In the genomic region with DNA sequence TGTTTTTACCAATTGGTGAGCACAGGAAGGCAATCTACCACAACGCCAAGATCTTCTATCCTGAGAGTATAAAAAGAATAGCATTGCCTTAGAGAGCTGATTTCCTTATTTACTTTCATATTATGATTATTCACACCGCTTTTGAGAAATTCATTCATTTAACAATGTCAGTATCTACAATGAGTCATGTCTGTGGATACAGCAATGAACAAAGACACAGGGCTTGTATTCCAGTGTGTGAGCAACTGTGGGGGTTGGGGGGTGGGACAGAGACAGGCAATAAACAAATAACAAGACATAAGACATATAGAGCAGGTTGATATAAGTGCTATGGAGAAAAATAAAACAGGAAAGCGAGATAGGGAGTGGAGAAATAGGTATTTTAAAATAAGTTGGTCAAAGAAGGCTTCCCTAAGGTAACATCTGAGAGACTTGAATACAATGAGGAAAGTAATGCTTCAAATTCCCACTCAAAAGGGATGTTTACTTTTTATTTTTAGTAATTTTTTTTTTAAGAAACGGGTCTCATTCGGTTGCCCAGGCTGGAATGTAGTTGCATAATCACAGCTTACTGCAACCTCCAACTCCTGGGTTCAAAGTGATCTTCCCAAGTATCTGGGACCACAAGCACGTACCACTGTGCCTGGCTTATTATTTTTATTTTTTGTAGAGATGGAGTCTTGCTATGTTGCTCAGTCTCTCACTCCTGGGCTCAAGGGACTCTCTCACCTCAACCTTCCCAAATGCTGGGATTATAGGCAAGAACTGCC, we compare ENCODE assay signal across 20 cellular contexts. TPM values are rescaled to one million over a fixed set of nuclear protein-coding genes. Genes with fewer than 3 reads are reported as not detected.
DNase-seq lines count a peak whose midpoint lies in the region; ATAC-seq and TF ChIP-seq lines count a peak whose summit lies in the region.
"Had no signal": no experiment of that assay in that cellular context is flagged by ENCODE, and none has a peak within 500 bp of the region (broad histone marks: within the 10 kb centered on the region; RNA-seq: fewer than 3 reads in every experiment).

No MANE protein-coding gene starts in this region.

- no TSS peak for BruUV-seq in Caco-2 (replicated peaks; lab: Mats Ljungman, UMichigan)

- peaks cover 23% of the 10 kb centered on the region for H3K36me3 Mint-ChIP-seq in memory B cell
- H3K36me3 Mint-ChIP-seq in Caco-2 (ENCODE audit: insufficient read depth, unreplicated experiment): peaks cover 20% of the 10 kb centered on the region

- intact Hi-C loops in Caco-2 (cut with micrococcal nuclease; ENCODE audit: unreplicated experiment): no loop called here

- H3K27me3 ChIP-seq in RWPE2 (ENCODE audit: insufficient read depth, poor library complexity, severe bottlenecking): no peaks in the 10 kb centered on the region
- no peaks in the 10 kb centered on the region for H3K27me3 ChIP-seq in Caco-2 (replicated peaks; ENCODE audit: control insufficient read depth, insufficient read depth, low read length)
- H3K27me3 ChIP-seq: pancreas, vagina had no signal

- ATAC-seq in RWPE2 (ENCODE audit: low read depth): peak; percentile 91
- ATAC-seq in memory B cell (ENCODE audit: low read depth): no peak
- no peak for ATAC-seq in GM21390 (IDR thresholded peaks at IDR 0.05; ENCODE audit: unreplicated experiment)
- no peak for ATAC-seq in HG03095 (IDR thresholded peaks at IDR 0.05; ENCODE audit: unreplicated experiment)
- no peak for ATAC-seq in HG03469 (IDR thresholded peaks at IDR 0.05; ENCODE audit: unreplicated experiment)
- ATAC-seq: activated CD4-positive, CD25-positive, alpha-beta regulatory T cell treated with anti-CD3 and anti-CD28 coated beads, Interleukin-2, amount 50 U/mL, for 24 hours; pancreas had no signal

- H3K27ac Mint-ChIP-seq in memory B cell (peak overlapping the region; percentile 47), Caco-2 (ENCODE audit: unreplicated experiment) (no peak overlapping the region)

- H3K4me1 Mint-ChIP-seq in memory B cell (no peaks in the 10 kb centered on the region), Caco-2 (ENCODE audit: low read depth, unreplicated experiment) (no peaks in the 10 kb centered on the region)

- H3K27me3 Mint-ChIP-seq in memory B cell (no peaks in the 10 kb centered on the region), Caco-2 (ENCODE audit: insufficient read depth, unreplicated experiment) (no peaks in the 10 kb centered on the region)

- TF ChIP-seq CTCF in RWPE2 (IDR thresholded peaks at IDR 0.05; ENCODE audit: poor library complexity, severe bottlenecking) (no peak), Caco-2 (IDR thresholded peaks at IDR 0.05; ENCODE audit: insufficient read depth in 1 of 2, low read depth in 1 of 2, low read length in 1 of 2, severe bottlenecking in 1 of 2, unreplicated experiment in 1 of 2) (no peak)

- H3K9me3 Mint-ChIP-seq in memory B cell (no peaks in the 10 kb centered on the region), Caco-2 (ENCODE audit: unreplicated experiment) (no peaks in the 10 kb centered on the region)

- H3K9me3 ChIP-seq in RWPE2 (ENCODE audit: severe bottlenecking) (no peaks in the 10 kb centered on the region), Caco-2 (no peaks in the 10 kb centered on the region)
- H3K9me3 ChIP-seq: pancreas, vagina had no signal

- H3K4me3 ChIP-seq in RWPE2 (ENCODE audit: severe bottlenecking): no peak overlapping the region
- H3K4me3 ChIP-seq in Caco-2 (ENCODE audit: low read depth, low read length): no peak overlapping the region
- H3K4me3 ChIP-seq: pancreas, vagina had no signal

- H3K4me1 ChIP-seq in RWPE2 (ENCODE audit: insufficient read depth, poor library complexity, severe bottlenecking) (peaks cover 9% of the 10 kb centered on the region), Caco-2 (no peaks in the 10 kb centered on the region)
- H3K4me1 ChIP-seq: pancreas, vagina had no signal

- H3K36me3 ChIP-seq in RWPE2 (ENCODE audit: low read depth) (peaks cover 74% of the 10 kb centered on the region), Caco-2 (ENCODE audit: control insufficient read depth, insufficient read depth, low read length) (no peaks in the 10 kb centered on the region)
- H3K36me3 ChIP-seq: pancreas had no signal

- CTCF ChIA-PET in Caco-2 (lab: Charles Lee): no interaction called here

- peak overlapping the region; percentile 2 for H3K27ac ChIP-seq in RWPE2 (ENCODE audit: poor library complexity, severe bottlenecking)
- H3K27ac ChIP-seq: pancreas, vagina had no signal

- POLR2A ChIA-PET in Caco-2 (lab: Charles Lee): no interaction called here

- H3K4me3 Mint-ChIP-seq in memory B cell (no peak overlapping the region), Caco-2 (ENCODE audit: unreplicated experiment) (no peak overlapping the region)

- DNase-seq in DMS53 treated with DMSO at 0.1 percent for 48 hours (lab: John Stamatoyannopoulos, UW; ENCODE audit: unreplicated experiment) (peak; percentile 34), RWPE2 (ENCODE audit: low spot score) (no peak), dermis blood vessel endothelial cell (peak; percentile 75), memory B cell (ENCODE audit: low spot score in 2 of 2) (no peak), Caco-2 (no peak)
- DNase-seq: activated effector memory CD4-positive, alpha-beta T cell treated with anti-CD3 and anti-CD28 coated beads, Interleukin-2, amount 50 U/mL, for 16 hours; amygdala; Calu3; GDM1; glutamatergic neuron; Kasumi-1; NCI-H1105 treated with DMSO at 0.1 percent for 48 hours; pancreas; stimulated activated CD4-positive, alpha-beta T cell treated with anti-CD3 and anti-CD28 coated beads, Interleukin-2, amount 100 ng/mL, for 48 hours; T-helper 9 cell had no signal

RNA-seq across cellular contexts. Expression of gene PGBD4, which starts 45.7 kb away (rescaled TPM):
- total RNA-seq in dermis blood vessel endothelial cell (1.2 and 1.3 TPM in 2 replicates), Caco-2 (2022) (1.5 and 1.7 TPM in 2 replicates)

RNA-seq across cellular contexts. Expression of gene EMC7, which starts 45.9 kb away (rescaled TPM):
- total RNA-seq in dermis blood vessel endothelial cell (23.7 and 37.1 TPM in 2 replicates), Caco-2 (2022) (70.2 and 74.2 TPM in 2 replicates)

Comparison
In these comparisons a context has a peak if more than half of its experiments do, and no peak if none do; other contexts are left out.
1. DNase-seq: peak in DMS53 treated with DMSO at 0.1 percent for 48 hours (single experiment) and dermis blood vessel endothelial cell (single experiment); none in RWPE2 (single experiment), memory B cell (0 of 2) and Caco-2 (0 of 2).